9 cellular contexts compared by ENCODE assay signal in the genomic region with DNA sequence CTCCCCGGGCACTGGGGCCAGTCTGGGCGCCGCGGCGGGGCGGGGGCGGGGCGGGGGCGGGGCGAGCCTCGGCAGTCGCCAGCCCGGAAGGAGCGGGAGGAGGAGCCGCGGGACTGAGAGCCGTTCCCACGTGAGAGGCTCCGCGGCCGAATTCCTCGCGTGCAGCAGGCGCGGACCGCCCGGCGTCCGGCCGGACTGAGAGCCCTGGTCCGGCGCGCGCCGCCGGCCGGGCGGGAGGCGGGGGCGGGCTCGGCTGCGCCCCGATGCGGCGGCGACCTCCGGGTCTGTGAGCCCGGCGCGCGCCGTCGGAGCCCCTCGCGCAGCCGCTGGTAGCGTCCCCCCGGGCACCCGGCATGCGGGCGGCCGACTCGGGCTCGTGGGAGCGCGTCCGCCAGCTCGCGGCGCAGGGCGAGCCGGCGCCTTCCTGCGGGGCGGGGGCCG.
DNase-seq lines count a peak whose midpoint lies in the region; ATAC-seq and TF ChIP-seq lines count a peak whose summit lies in the region.
"Had no signal": no experiment of that assay in that cellular context is flagged by ENCODE, and none has a peak within 500 bp of the region (broad histone marks: within the 10 kb centered on the region; RNA-seq: fewer than 3 reads in every experiment).

No MANE protein-coding gene starts in this region.

- peaks cover 45% of the 10 kb centered on the region for H3K4me1 Mint-ChIP-seq in osteocyte (ENCODE audit: unreplicated experiment)

- no peak overlapping the region for H3K27ac Mint-ChIP-seq in osteocyte (ENCODE audit: unreplicated experiment)
- H3K27ac Mint-ChIP-seq: CD4-positive, alpha-beta memory T cell had no signal

- H3K9me3 Mint-ChIP-seq in osteocyte (ENCODE audit: unreplicated experiment) = no peaks in the 10 kb centered on the region
- H3K9me3 Mint-ChIP-seq: CD4-positive, alpha-beta memory T cell had no signal

- H3K4me3 Mint-ChIP-seq in osteocyte (ENCODE audit: unreplicated experiment) = no peak overlapping the region

- no peaks in the 10 kb centered on the region for H3K27me3 Mint-ChIP-seq in osteocyte (ENCODE audit: unreplicated experiment)

- H3K36me3 Mint-ChIP-seq in osteocyte (ENCODE audit: unreplicated experiment) = no peaks in the 10 kb centered on the region
- H3K36me3 Mint-ChIP-seq: CD4-positive, alpha-beta memory T cell had no signal

- DNase-seq in NCI-H1417 (lab: John Stamatoyannopoulos, UW) (peak; percentile 17 to 43 (median 36)), NCI-H1417 treated with DMSO at 0.1 percent for 48 hours (lab: John Stamatoyannopoulos, UW) (no peak), NCI-H510A (lab: John Stamatoyannopoulos, UW) (peak; percentile 38), activated gamma-delta T cell (lab: John Stamatoyannopoulos, UW) (peak; percentile 17), globus pallidus (ENCODE audit: low spot score) (peak; percentile 72), osteocyte (ENCODE audit: extremely low spot score, unreplicated experiment) (peak; percentile 92)

- ATAC-seq in HG03095 (IDR thresholded peaks at IDR 0.05; ENCODE audit: unreplicated experiment) (no peak), GM18520 (IDR thresholded peaks at IDR 0.05; ENCODE audit: unreplicated experiment) (no peak)

- TF ChIP-seq CTCF in osteocyte (IDR thresholded peaks at IDR 0.05) = no peak
